ENCODE assay signal across 1 cellular context in genomic region chr6:158003910-158004695, GRCh38.
TF ChIP-seq lines count a peak whose summit lies in the region.

No MANE protein-coding gene starts in this region.

TF ChIP-seq in K562, 482 proteins besides CTCF, POLR2A, EP300 and RAD21 (continued from another document and continues in another):
- peak; percentile 99 for TF ChIP-seq CUX1 (CRISPR knock-in tag; IDR thresholded peaks at IDR 0.05)
- no peak for TF ChIP-seq MAFK (IDR thresholded peaks at IDR 0.05; ENCODE audit: low read length)
- TF ChIP-seq MYC (IDR thresholded peaks at IDR 0.05; ENCODE audit: low read depth, low read length): no peak
- peak; percentile 98 for TF ChIP-seq MYC (CRISPR knock-in tag; IDR thresholded peaks at IDR 0.05; ENCODE audit: borderline replicate concordance, low read depth)
- TF ChIP-seq KLF16 (IDR thresholded peaks at IDR 0.05): no peak
- peak; percentile 98 for TF ChIP-seq ELF4 (CRISPR knock-in tag; IDR thresholded peaks at IDR 0.05)
- peak; percentile 67 for TF ChIP-seq ZNF507 (tag; conservative IDR thresholded peaks at IDR 0.05)
- peak; percentile 94 for TF ChIP-seq NUFIP1 (IDR thresholded peaks at IDR 0.05; ENCODE audit: partially characterized antibody)
- TF ChIP-seq TBP (optimal IDR thresholded peaks at IDR 0.05; ENCODE audit: low read depth, low read length): no peak
- no peak for TF ChIP-seq THAP12 (CRISPR knock-in tag; IDR thresholded peaks at IDR 0.05)
- peak; percentile 97 for TF ChIP-seq ZNF79 (CRISPR knock-in tag; IDR thresholded peaks at IDR 0.05; ENCODE audit: low read depth)
- TF ChIP-seq ZNF280B (CRISPR knock-in tag; IDR thresholded peaks at IDR 0.05): peak; percentile 75; the same call in 1 of the 2 replicates
- TF ChIP-seq ARID1B (IDR thresholded peaks at IDR 0.05): 0 out of 2 replicates have a peak, but pooled peaks have one; percentile 13
- peak; percentile 87 for TF ChIP-seq ZBTB34 (CRISPR knock-in tag; IDR thresholded peaks at IDR 0.05)
- peak; percentile 98 for TF ChIP-seq TAF7 (tag; IDR thresholded peaks at IDR 0.05)
- TF ChIP-seq SMAD4 (CRISPR knock-in tag; conservative IDR thresholded peaks at IDR 0.05): peak; percentile 99
- TF ChIP-seq PML (IDR thresholded peaks at IDR 0.05; ENCODE audit: low read length): no peak
- peak; percentile 26; the same call in 1 of the 2 replicates for TF ChIP-seq CTBP1 (IDR thresholded peaks at IDR 0.05; ENCODE audit: borderline replicate concordance)
- TF ChIP-seq MECOM (CRISPR knock-in tag; IDR thresholded peaks at IDR 0.05): peak; percentile 98
- TF ChIP-seq ATF4 (CRISPR knock-in tag; IDR thresholded peaks at IDR 0.05): peak; percentile 95
- TF ChIP-seq ZC3H11A (IDR thresholded peaks at IDR 0.05; ENCODE audit: low read depth, low read length): no peak
- peak; percentile 99 for TF ChIP-seq ARID3B (CRISPR knock-in tag; IDR thresholded peaks at IDR 0.05; ENCODE audit: borderline replicate concordance)
- TF ChIP-seq ZNF140 (CRISPR knock-in tag; IDR thresholded peaks at IDR 0.05): peak; percentile 94
- TF ChIP-seq E2F4 (CRISPR knock-in tag; IDR thresholded peaks at IDR 0.05; ENCODE audit: low read depth): no peak
- TF ChIP-seq NR2C1 (IDR thresholded peaks at IDR 0.05): peak; percentile 84
- peak; percentile 98 for TF ChIP-seq NR2C1 (tag; IDR thresholded peaks at IDR 0.05)
- TF ChIP-seq ZNF444 (CRISPR knock-in tag; IDR thresholded peaks at IDR 0.05): peak; percentile 96
- TF ChIP-seq ATF7 (IDR thresholded peaks at IDR 0.05): 0 out of 2 replicates have a peak, but pooled peaks have one; percentile 29
- peak; percentile 98 for TF ChIP-seq BCL6 (CRISPR knock-in tag; IDR thresholded peaks at IDR 0.05)
- peak; percentile 64 for TF ChIP-seq MAFG (tag; conservative IDR thresholded peaks at IDR 0.05)
- TF ChIP-seq ZNF696 (CRISPR knock-in tag; conservative IDR thresholded peaks at IDR 0.05): peak; percentile 86
- TF ChIP-seq ELF1 (tag; IDR thresholded peaks at IDR 0.05): peak; percentile 54; the same call in 1 of the 2 replicates
- TF ChIP-seq ESRRB (CRISPR knock-in tag; IDR thresholded peaks at IDR 0.05; ENCODE audit: borderline replicate concordance): peak; percentile 75; the same call in 1 of the 2 replicates
- TF ChIP-seq IFI16 (CRISPR knock-in tag; IDR thresholded peaks at IDR 0.05): peak; percentile 94
- no peak for TF ChIP-seq ETS1 (conservative IDR thresholded peaks at IDR 0.05; ENCODE audit: control insufficient read depth, low read depth, low read length)
- TF ChIP-seq YY1 (IDR thresholded peaks at IDR 0.05; ENCODE audit: borderline replicate concordance in 1 of 3, control insufficient read depth in 1 of 3, extremely low read depth in 1 of 3, insufficient read depth in 3 of 3, insufficient read length in 1 of 3, insufficient replicate concordance in 2 of 3, low read depth in 1 of 3, low read length in 2 of 3): peak in 1 of 3 experiments; percentile 77
- TF ChIP-seq VEZF1 (CRISPR knock-in tag; IDR thresholded peaks at IDR 0.05): peak; percentile 63
- TF ChIP-seq TEAD1 (CRISPR knock-in tag; IDR thresholded peaks at IDR 0.05): peak; percentile 34 to 99; a peak in 2 of 4 replicates
- TF ChIP-seq GABPB2 (CRISPR knock-in tag; conservative IDR thresholded peaks at IDR 0.05): peak; percentile 87
- TF ChIP-seq CEBPG (CRISPR knock-in tag; IDR thresholded peaks at IDR 0.05): no peak
- 0 out of 4 replicates have a peak, but pooled peaks of 1 of the 2 experiments have one; percentile 12 for TF ChIP-seq CEBPG (tag; conservative IDR thresholded peaks at IDR 0.05 in 1 of 2, IDR thresholded peaks at IDR 0.05 in 1 of 2)
- peak; percentile 98 for TF ChIP-seq HBP1 (CRISPR knock-in tag; IDR thresholded peaks at IDR 0.05)
- peak; percentile 96 for TF ChIP-seq ZKSCAN8 (CRISPR knock-in tag; IDR thresholded peaks at IDR 0.05)
- peak; percentile 85; the same call in 1 of the 2 replicates for TF ChIP-seq CAMTA2 (CRISPR knock-in tag; conservative IDR thresholded peaks at IDR 0.05)
- peak; percentile 99 for TF ChIP-seq ZNF766 (CRISPR knock-in tag; conservative IDR thresholded peaks at IDR 0.05)
- peak; percentile 73 for TF ChIP-seq ZNF764 (CRISPR knock-in tag; IDR thresholded peaks at IDR 0.05; ENCODE audit: low read depth)
- peak; percentile 99 for TF ChIP-seq SMAD3 (CRISPR knock-in tag; conservative IDR thresholded peaks at IDR 0.05)
